ENCODE assay signal across 9 cellular contexts in the genomic region with DNA sequence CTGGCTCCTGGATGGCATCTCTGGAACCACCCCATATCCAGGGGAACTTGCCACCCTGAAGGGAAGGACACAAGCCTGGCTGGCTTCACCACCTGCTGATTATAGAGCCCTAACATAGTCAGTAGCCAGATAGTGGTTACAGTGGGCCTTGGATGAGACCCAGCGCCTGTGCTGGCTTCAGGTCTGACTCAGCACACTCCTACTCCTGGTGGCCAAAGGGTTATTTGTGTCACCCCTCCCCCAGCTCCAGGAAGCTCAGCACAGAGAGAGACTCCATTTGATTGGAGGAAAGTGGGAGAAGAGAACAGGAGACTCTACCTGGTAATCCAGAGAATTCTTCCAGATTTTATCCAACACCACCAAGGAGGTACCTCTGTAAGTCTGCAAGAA. TPM values are rescaled to one million over a fixed set of nuclear protein-coding genes. Genes with fewer than 3 reads are reported as not detected.
DNase-seq lines count a peak whose midpoint lies in the region; ATAC-seq and TF ChIP-seq lines count a peak whose summit lies in the region.
"Had no signal": no experiment of that assay in that cellular context is flagged by ENCODE, and none has a peak within 500 bp of the region (broad histone marks: within the 10 kb centered on the region; RNA-seq: fewer than 3 reads in every experiment).

No MANE protein-coding gene starts in this region.

- TF ChIP-seq EP300 in esophagus muscularis mucosa (IDR thresholded peaks at IDR 0.05), result no peak

- TF ChIP-seq CTCF in choroid plexus epithelial cell (conservative IDR thresholded peaks at IDR 0.05; ENCODE audit: low read depth, low read length), result peak; percentile 13
- TF ChIP-seq CTCF in esophagus muscularis mucosa (IDR thresholded peaks at IDR 0.05), result no peak

- peaks cover 34 to 46% of the 10 kb centered on the region in 2 donors for H3K9me3 Mint-ChIP-seq in stimulated activated naive CD8-positive, alpha-beta T cell treated with anti-CD3 and anti-CD28 coated beads, Interleukin-15, amount 100 ng/mL, for 72 hours

- H3K27ac ChIP-seq in esophagus muscularis mucosa (replicated peaks in 1 of 4), result no peak overlapping the region

- peaks cover 10 to 33% (median 22%) of the 10 kb centered on the region in 4 donors for H3K4me1 ChIP-seq in esophagus muscularis mucosa

- peaks cover 52% of the 10 kb centered on the region for H3K4me1 Mint-ChIP-seq in stimulated activated naive CD8-positive, alpha-beta T cell treated with anti-CD3 and anti-CD28 coated beads, Interleukin-15, amount 100 ng/mL, for 72 hours

- DNase-seq in Right ventricle myocardium superior (peak; percentile 47), cardiac septum (ENCODE audit: low spot score) (no peak), choroid plexus epithelial cell (ENCODE audit: low read depth) (peak; percentile 68), sciatic nerve (ENCODE audit: low spot score) (no peak), esophagus muscularis mucosa (ENCODE audit: extremely low spot score) (no peak)
- DNase-seq in stimulated activated naive CD8-positive, alpha-beta T cell treated with anti-CD3 and anti-CD28 coated beads, Interleukin-15, amount 100 ng/mL, for 72 hours, result no peak

- no peak overlapping the region for H3K4me3 Mint-ChIP-seq in stimulated activated naive CD8-positive, alpha-beta T cell treated with anti-CD3 and anti-CD28 coated beads, Interleukin-15, amount 100 ng/mL, for 72 hours
- H3K4me3 Mint-ChIP-seq: IgD-negative memory B cell had no signal

- WGBS in esophagus muscularis mucosa, result 75% methylated on average over 1 of the region's 1 CpG

- H3K9me3 ChIP-seq in esophagus muscularis mucosa, result peaks cover 0 to 3% (median 0%) of the 10 kb centered on the region in 4 donors

- no peaks in the 10 kb centered on the region for H3K27me3 Mint-ChIP-seq in stimulated activated naive CD8-positive, alpha-beta T cell treated with anti-CD3 and anti-CD28 coated beads, Interleukin-15, amount 100 ng/mL, for 72 hours
- H3K27me3 Mint-ChIP-seq: IgD-negative memory B cell had no signal

- H3K27me3 ChIP-seq in esophagus muscularis mucosa, result no peaks in the 10 kb centered on the region

- ATAC-seq in Right ventricle myocardium superior (ENCODE audit: poor library complexity) (peak; percentile 73), HG03196 (IDR thresholded peaks at IDR 0.05; ENCODE audit: unreplicated experiment) (peak; percentile 72), sciatic nerve (no peak), HG03280 (IDR thresholded peaks at IDR 0.05; ENCODE audit: unreplicated experiment) (no peak)
- peak; percentile 64 for ATAC-seq in stimulated activated naive CD8-positive, alpha-beta T cell treated with anti-CD3 and anti-CD28 coated beads, Interleukin-15, amount 100 ng/mL, for 72 hours

- peaks cover 0 to 7% (median 0%) of the 10 kb centered on the region in 4 donors for H3K36me3 ChIP-seq in esophagus muscularis mucosa

- no peak overlapping the region for H3K27ac Mint-ChIP-seq in stimulated activated naive CD8-positive, alpha-beta T cell treated with anti-CD3 and anti-CD28 coated beads, Interleukin-15, amount 100 ng/mL, for 72 hours

- TF ChIP-seq POLR2A in esophagus muscularis mucosa (IDR thresholded peaks at IDR 0.05; ENCODE audit: low read depth), result no peak

- intact Hi-C loops in Right ventricle myocardium superior (cut with DNase I) (no loop called here), cardiac septum (cut with DNase I) (no loop called here), sciatic nerve (cut with DNase I) (no loop called here), esophagus muscularis mucosa (cut with DNase I) (no loop called here)

- H3K4me3 ChIP-seq in choroid plexus epithelial cell (ENCODE audit: low read depth, low read length), result no peak overlapping the region
- H3K4me3 ChIP-seq in esophagus muscularis mucosa, result no peak overlapping the region

RNA-seq across cellular contexts. Expression of gene SNX14, which starts 12.8 kb away (rescaled TPM):
- total RNA-seq in Right ventricle myocardium superior, result 27.6 TPM
- 43.0 TPM for total RNA-seq in cardiac septum
- total RNA-seq in sciatic nerve, result 92.9 TPM
- 10 to 100 TPM; 39.6 to 60.6 (median 41.5) TPM for total RNA-seq in esophagus muscularis mucosa

Comparison
In these comparisons a context has a peak if more than half of its experiments do, and no peak if none do; other contexts are left out.
1. DNase-seq: peak in Right ventricle myocardium superior (single experiment) and choroid plexus epithelial cell (single experiment); none in cardiac septum (single experiment), stimulated activated naive CD8-positive, alpha-beta T cell treated with anti-CD3 and anti-CD28 coated beads, Interleukin-15, amount 100 ng/mL, for 72 hours (0 of 2), sciatic nerve (single experiment) and esophagus muscularis mucosa (single experiment).
2. ATAC-seq: peak in Right ventricle myocardium superior (single experiment), HG03196 (single experiment) and stimulated activated naive CD8-positive, alpha-beta T cell treated with anti-CD3 and anti-CD28 coated beads, Interleukin-15, amount 100 ng/mL, for 72 hours (single experiment); none in sciatic nerve (single experiment) and HG03280 (single experiment).